In the genomic region with DNA sequence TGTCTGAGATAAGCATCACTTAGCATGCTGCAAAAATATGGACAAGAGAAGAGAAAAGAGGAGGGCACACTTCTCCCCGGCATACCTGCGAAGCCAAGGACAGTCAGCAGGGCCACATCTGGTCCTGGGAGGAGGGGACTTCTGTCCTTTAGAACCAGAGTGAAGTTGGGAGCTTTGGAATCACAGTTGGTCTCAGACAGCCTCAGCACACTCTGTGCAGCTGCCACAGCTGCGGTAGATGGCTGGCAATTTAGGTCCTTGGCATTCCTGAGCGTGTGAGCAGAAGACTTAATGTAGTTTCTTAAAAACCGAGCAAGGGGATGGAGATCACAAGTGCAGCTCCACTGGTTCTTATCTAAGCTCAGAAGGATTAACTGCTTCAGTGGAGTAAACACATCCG, we compare ENCODE assay signal across 34 cellular contexts. TPM values are rescaled to one million over a fixed set of nuclear protein-coding genes. Genes with fewer than 3 reads are reported as not detected.
"Had no signal": no experiment of that assay in that cellular context is flagged by ENCODE, and none has a peak within 500 bp of the region (broad histone marks: within the 10 kb centered on the region; RNA-seq: fewer than 3 reads in every experiment).

No MANE protein-coding gene starts in this region.

- H3K9me3 ChIP-seq: ascending aorta, breast epithelium, esophagus squamous epithelium, gastroesophageal sphincter had no signal

- H3K27ac Mint-ChIP-seq: activated CD4-positive, alpha-beta memory T cell treated with anti-CD3 and anti-CD28 coated beads, Interleukin-2, amount 10 ng/mL, durations not matched to agents 7 days and 5 days; activated CD4-positive, alpha-beta T cell treated with anti-CD3 and anti-CD28 coated beads, Interleukin-2, amount 10 ng/mL, durations not matched to agents 7 days and 5 days; activated naive CD4-positive, alpha-beta T cell treated with anti-CD3 and anti-CD28 coated beads, Interleukin-2, amount 10 ng/mL, durations not matched to agents 7 days and 5 days; activated naive CD4-positive, alpha-beta T cell treated with anti-CD3 and anti-CD28 coated beads, Interleukin-2, amount 50 U/mL, for 72 hours; activated naive CD8-positive, alpha-beta T cell treated with anti-CD3 and anti-CD28 coated beads, Interleukin-2, amount 10 ng/mL, durations not matched to agents 7 days and 5 days; activated T-cell treated with anti-CD3 and anti-CD28 coated beads, Interleukin-2, amount 50 U/mL, for 24 hours; activated T-cell treated with anti-CD3 and anti-CD28 coated beads, Interleukin-2, amount 50 U/mL, for 72 hours; dendritic cell treated with granulocyte-macrophage colony-stimulating factor and Interleukin-4, amounts not matched to agents 40 ng/mL and 50 ng/mL, for 4 days; effector memory CD8-positive, alpha-beta T cell; WTC11 had no signal

- ATAC-seq: activated naive CD4-positive, alpha-beta T cell treated with anti-CD3 and anti-CD28 coated beads, Interleukin-2, amount 50 U/mL, for 72 hours; activated T-cell treated with anti-CD3 and anti-CD28 coated beads, Interleukin-2, amount 50 U/mL, for 72 hours; effector memory CD8-positive, alpha-beta T cell; gastroesophageal sphincter; WTC11 had no signal

- H3K27me3 Mint-ChIP-seq: activated CD4-positive, alpha-beta memory T cell treated with anti-CD3 and anti-CD28 coated beads, Interleukin-2, amount 10 ng/mL, durations not matched to agents 7 days and 5 days; activated naive CD4-positive, alpha-beta T cell treated with anti-CD3 and anti-CD28 coated beads, Interleukin-2, amount 10 ng/mL, durations not matched to agents 7 days and 5 days; activated naive CD8-positive, alpha-beta T cell treated with anti-CD3 and anti-CD28 coated beads, Interleukin-2, amount 10 ng/mL, durations not matched to agents 7 days and 5 days; brain; dendritic cell treated with granulocyte-macrophage colony-stimulating factor and Interleukin-4, amounts not matched to agents 40 ng/mL and 50 ng/mL, for 4 days had no signal

- H3K4me3 ChIP-seq: ascending aorta, breast epithelium, cardiac muscle cell, coronary artery, esophagus squamous epithelium, gastroesophageal sphincter had no signal

- H3K4me1 Mint-ChIP-seq: activated CD4-positive, alpha-beta memory T cell treated with anti-CD3 and anti-CD28 coated beads, Interleukin-2, amount 10 ng/mL, durations not matched to agents 7 days and 5 days; activated CD4-positive, alpha-beta T cell treated with anti-CD3 and anti-CD28 coated beads, Interleukin-2, amount 10 ng/mL, durations not matched to agents 7 days and 5 days; activated naive CD4-positive, alpha-beta T cell treated with anti-CD3 and anti-CD28 coated beads, Interleukin-2, amount 10 ng/mL, durations not matched to agents 7 days and 5 days; activated naive CD8-positive, alpha-beta T cell treated with anti-CD3 and anti-CD28 coated beads, Interleukin-2, amount 10 ng/mL, durations not matched to agents 7 days and 5 days; central memory CD8-positive, alpha-beta T cell had no signal

- H3K36me3 Mint-ChIP-seq: activated naive CD4-positive, alpha-beta T cell treated with anti-CD3 and anti-CD28 coated beads, Interleukin-2, amount 10 ng/mL, durations not matched to agents 7 days and 5 days; activated naive CD4-positive, alpha-beta T cell treated with anti-CD3 and anti-CD28 coated beads, Interleukin-2, amount 50 U/mL, for 72 hours; activated naive CD8-positive, alpha-beta T cell treated with anti-CD3 and anti-CD28 coated beads, Interleukin-2, amount 10 ng/mL, durations not matched to agents 7 days and 5 days; brain; WTC11 had no signal

- H3K9me3 Mint-ChIP-seq: activated CD4-positive, alpha-beta memory T cell treated with anti-CD3 and anti-CD28 coated beads, Interleukin-2, amount 10 ng/mL, durations not matched to agents 7 days and 5 days; activated CD4-positive, alpha-beta T cell treated with anti-CD3 and anti-CD28 coated beads, Interleukin-2, amount 10 ng/mL, durations not matched to agents 7 days and 5 days; activated naive CD4-positive, alpha-beta T cell treated with anti-CD3 and anti-CD28 coated beads, Interleukin-2, amount 10 ng/mL, durations not matched to agents 7 days and 5 days; activated naive CD4-positive, alpha-beta T cell treated with anti-CD3 and anti-CD28 coated beads, Interleukin-2, amount 50 U/mL, for 72 hours; activated naive CD8-positive, alpha-beta T cell treated with anti-CD3 and anti-CD28 coated beads, Interleukin-2, amount 10 ng/mL, durations not matched to agents 7 days and 5 days; activated T-cell treated with anti-CD3 and anti-CD28 coated beads, Interleukin-2, amount 50 U/mL, for 24 hours; activated T-cell treated with anti-CD3 and anti-CD28 coated beads, Interleukin-2, amount 50 U/mL, for 72 hours; brain; central memory CD8-positive, alpha-beta T cell; dendritic cell treated with granulocyte-macrophage colony-stimulating factor and Interleukin-4, amounts not matched to agents 40 ng/mL and 50 ng/mL, for 4 days; effector memory CD8-positive, alpha-beta T cell; WTC11 had no signal

- H3K27ac ChIP-seq: ascending aorta, breast epithelium, cardiac muscle cell, coronary artery, epithelial cell of prostate, esophagus squamous epithelium, gastroesophageal sphincter had no signal

- H3K4me1 ChIP-seq: ascending aorta, breast epithelium, esophagus squamous epithelium, gastroesophageal sphincter had no signal

- H3K4me3 Mint-ChIP-seq: activated CD4-positive, alpha-beta memory T cell treated with anti-CD3 and anti-CD28 coated beads, Interleukin-2, amount 10 ng/mL, durations not matched to agents 7 days and 5 days; activated CD4-positive, alpha-beta T cell treated with anti-CD3 and anti-CD28 coated beads, Interleukin-2, amount 10 ng/mL, durations not matched to agents 7 days and 5 days; activated naive CD4-positive, alpha-beta T cell treated with anti-CD3 and anti-CD28 coated beads, Interleukin-2, amount 10 ng/mL, durations not matched to agents 7 days and 5 days; activated naive CD8-positive, alpha-beta T cell treated with anti-CD3 and anti-CD28 coated beads, Interleukin-2, amount 10 ng/mL, durations not matched to agents 7 days and 5 days; activated T-cell treated with anti-CD3 and anti-CD28 coated beads, Interleukin-2, amount 50 U/mL, for 24 hours; activated T-cell treated with anti-CD3 and anti-CD28 coated beads, Interleukin-2, amount 50 U/mL, for 72 hours; brain; central memory CD8-positive, alpha-beta T cell; dendritic cell treated with granulocyte-macrophage colony-stimulating factor and Interleukin-4, amounts not matched to agents 40 ng/mL and 50 ng/mL, for 4 days; effector memory CD8-positive, alpha-beta T cell; WTC11 had no signal

- H3K36me3 ChIP-seq: ascending aorta, breast epithelium, cardiac muscle cell, esophagus squamous epithelium, gastroesophageal sphincter had no signal

- H3K27me3 ChIP-seq: ascending aorta, breast epithelium, cardiac muscle cell, esophagus squamous epithelium, gastroesophageal sphincter had no signal

- DNase-seq: activated CD4-positive, alpha-beta memory T cell treated with anti-CD3 and anti-CD28 coated beads, Interleukin-2, amount 10 ng/mL, durations not matched to agents 7 days and 5 days; activated CD4-positive, alpha-beta T cell treated with anti-CD3 and anti-CD28 coated beads for 1 hour; activated CD4-positive, alpha-beta T cell treated with anti-CD3 and anti-CD28 coated beads for 4 hours; activated CD4-positive, alpha-beta T cell treated with anti-CD3 and anti-CD28 coated beads, Interleukin-2, amount 10 ng/mL, durations not matched to agents 7 days and 5 days; activated CD4-positive, alpha-beta T cell treated with anti-CD3 and anti-CD28 coated beads, Interleukin-2, amount 50 U/mL, for 4 hours; activated CD8-positive, alpha-beta memory T cell treated with anti-CD3 and anti-CD28 coated beads, Interleukin-2, amount 50 U/mL, for 48 hours; activated gamma-delta T cell; activated naive CD4-positive, alpha-beta T cell; activated naive CD4-positive, alpha-beta T cell treated with anti-CD3 and anti-CD28 coated beads, Interleukin-2, amount 10 ng/mL, durations not matched to agents 7 days and 5 days; activated naive CD8-positive, alpha-beta T cell treated with anti-CD3 and anti-CD28 coated beads, Interleukin-2, amount 10 ng/mL, durations not matched to agents 7 days and 5 days; activated T-cell treated with anti-CD3 and anti-CD28 coated beads for 4 hours; activated T-cell treated with anti-CD3 and anti-CD28 coated beads, Interleukin-2, amount 50 U/mL, for 24 hours; activated T-cell treated with anti-CD3 and anti-CD28 coated beads, Interleukin-2, amount 50 U/mL, for 72 hours; effector CD4-positive, alpha-beta T cell; effector memory CD8-positive, alpha-beta T cell; esophagus squamous epithelium; foreskin melanocyte; T-helper 2 cell had no signal

RNA-seq across cellular contexts. Expression of a gene that starts 32.3 kb away (rescaled TPM):
- total RNA-seq: activated CD4-positive, alpha-beta memory T cell treated with anti-CD3 and anti-CD28 coated beads, Interleukin-2, amount 10 ng/mL, durations not matched to agents 7 days and 5 days; activated CD4-positive, alpha-beta T cell treated with anti-CD3 and anti-CD28 coated beads, Interleukin-2, amount 10 ng/mL, durations not matched to agents 7 days and 5 days; activated naive CD4-positive, alpha-beta T cell treated with anti-CD3 and anti-CD28 coated beads, Interleukin-2, amount 50 U/mL, for 72 hours; activated naive CD8-positive, alpha-beta T cell treated with anti-CD3 and anti-CD28 coated beads, Interleukin-2, amount 10 ng/mL, durations not matched to agents 7 days and 5 days; activated T-cell treated with anti-CD3 and anti-CD28 coated beads, Interleukin-2, amount 50 U/mL, for 72 hours; ascending aorta; breast epithelium; esophagus squamous epithelium; fibroblast of lung; fibroblast of villous mesenchyme; gastroesophageal sphincter; glomerular endothelial cell; T-helper 1 cell treated with Interleukin-12 subunit alpha and Interleukin-12 subunit beta and Interleukin-4 antibody, amounts not matched to agents 30 ng/mL and 1 ng/mL, for 36 hours; WTC11 had no signal
- polyA plus RNA-seq: esophagus, fibroblast of lung had no signal
